20 cellular contexts compared by ENCODE assay signal in the genomic region with DNA sequence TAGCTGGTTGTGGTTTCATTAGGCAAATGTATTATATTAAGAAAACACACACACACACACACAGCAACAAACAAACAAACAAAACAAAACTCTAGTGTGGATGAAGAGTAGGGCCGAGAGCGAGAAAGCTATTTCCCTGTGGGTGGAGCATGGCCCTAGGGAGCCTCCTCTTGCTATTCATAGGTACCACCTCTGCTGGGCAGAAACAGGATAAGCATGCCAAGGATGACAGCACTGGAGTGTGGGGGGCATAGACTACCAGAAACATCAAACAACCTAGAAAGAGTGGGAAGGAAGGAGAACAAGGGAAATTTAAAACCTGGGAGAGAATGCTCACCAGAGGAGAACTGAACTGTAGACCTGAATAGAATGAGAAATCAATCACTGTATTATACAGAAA.
A peak's percentile ranks its signal among the peaks of the same experiment; 100 is the strongest.
DNase-seq lines count a peak whose midpoint lies in the region; FAIRE-seq and TF ChIP-seq lines count a peak whose summit lies in the region.
"Had no signal": no experiment of that assay in that cellular context is flagged by ENCODE, and none has a peak within 500 bp of the region (broad histone marks: within the 10 kb centered on the region; RNA-seq: fewer than 3 reads in every experiment).

No MANE protein-coding gene starts in this region.

- no peak overlapping the region for H3K27ac Mint-ChIP-seq in activated T-helper 1 cell treated with anti-CD3 and anti-CD28 coated beads, Interleukin-12 subunit alpha, Interleukin-12 subunit beta, Interleukin-2, Interleukin-4 antibody, amounts not matched to agents 30 ng/mL and 10 ng/mL and 1 ng/mL, durations not matched to agents 14 hours and 24 hours and 36 hours
- H3K27ac Mint-ChIP-seq in osteocyte (ENCODE audit: unreplicated experiment): no peak overlapping the region
- H3K27ac Mint-ChIP-seq in progenitor cell of endocrine pancreas: no peak overlapping the region
- H3K27ac Mint-ChIP-seq: CD8-positive, alpha-beta T cell; IgD-negative memory B cell had no signal

- intact Hi-C loops in activated T-helper 1 cell treated with anti-CD3 and anti-CD28 coated beads, Interleukin-12 subunit alpha, Interleukin-12 subunit beta, Interleukin-2, Interleukin-4 antibody, amounts not matched to agents 30 ng/mL and 10 ng/mL and 1 ng/mL, durations not matched to agents 14 hours and 24 hours and 36 hours (cut with micrococcal nuclease): no loop called here
- intact Hi-C loops in kidney (cut with DNase I): no loop called here

- no peak for FAIRE-seq in kidney (lab: Jason Lieb, UNC)

- H3K4me3 ChIP-seq in kidney (ENCODE audit: low read length in 2 of 2): no peak overlapping the region
- H3K4me3 ChIP-seq: BLaER1 treated with 17β-estradiol and CSF1 and Interleukin-3, amounts not matched to agents 10 nM and 100 nM; HAP-1 had no signal

- H3K36me3 Mint-ChIP-seq in activated T-helper 1 cell treated with anti-CD3 and anti-CD28 coated beads, Interleukin-12 subunit alpha, Interleukin-12 subunit beta, Interleukin-2, Interleukin-4 antibody, amounts not matched to agents 30 ng/mL and 10 ng/mL and 1 ng/mL, durations not matched to agents 14 hours and 24 hours and 36 hours (ENCODE audit: low read depth): no peaks in the 10 kb centered on the region
- no peaks in the 10 kb centered on the region for H3K36me3 Mint-ChIP-seq in osteocyte (ENCODE audit: unreplicated experiment)
- no peaks in the 10 kb centered on the region for H3K36me3 Mint-ChIP-seq in progenitor cell of endocrine pancreas (ENCODE audit: insufficient read depth)
- H3K36me3 Mint-ChIP-seq: CD8-positive, alpha-beta T cell; IgD-negative memory B cell had no signal

- H3K4me3 Mint-ChIP-seq in activated T-helper 1 cell treated with anti-CD3 and anti-CD28 coated beads, Interleukin-12 subunit alpha, Interleukin-12 subunit beta, Interleukin-2, Interleukin-4 antibody, amounts not matched to agents 30 ng/mL and 10 ng/mL and 1 ng/mL, durations not matched to agents 14 hours and 24 hours and 36 hours: no peak overlapping the region
- no peak overlapping the region for H3K4me3 Mint-ChIP-seq in osteocyte (ENCODE audit: unreplicated experiment)
- H3K4me3 Mint-ChIP-seq in progenitor cell of endocrine pancreas (ENCODE audit: low read depth): no peak overlapping the region
- H3K4me3 Mint-ChIP-seq: CD8-positive, alpha-beta T cell; IgD-negative memory B cell had no signal

- TF ChIP-seq CTCF in osteocyte (IDR thresholded peaks at IDR 0.05) (no peak), kidney (IDR thresholded peaks at IDR 0.05; ENCODE audit: borderline replicate concordance, extremely low read depth, insufficient read depth) (no peak), progenitor cell of endocrine pancreas (IDR thresholded peaks at IDR 0.05; ENCODE audit: unreplicated experiment) (no peak)

- peaks cover 4% of the 10 kb centered on the region for H3K9me3 Mint-ChIP-seq in activated T-helper 1 cell treated with anti-CD3 and anti-CD28 coated beads, Interleukin-12 subunit alpha, Interleukin-12 subunit beta, Interleukin-2, Interleukin-4 antibody, amounts not matched to agents 30 ng/mL and 10 ng/mL and 1 ng/mL, durations not matched to agents 14 hours and 24 hours and 36 hours
- H3K9me3 Mint-ChIP-seq in osteocyte (ENCODE audit: unreplicated experiment): peaks cover 5% of the 10 kb centered on the region
- H3K9me3 Mint-ChIP-seq in progenitor cell of endocrine pancreas (ENCODE audit: low read depth): peaks cover 7% of the 10 kb centered on the region

- H3K4me1 ChIP-seq in kidney (ENCODE audit: control insufficient read depth in 1 of 2, insufficient read depth in 1 of 2, low read depth in 1 of 2, low read length in 2 of 2): no peaks in the 10 kb centered on the region

- H3K9ac ChIP-seq in kidney (ENCODE audit: low read length in 2 of 2): no peak overlapping the region
- H3K9ac ChIP-seq: BLaER1 treated with 17β-estradiol and CSF1 and Interleukin-3, amounts not matched to agents 10 nM and 100 nM had no signal

- DNase-seq in A172 (ENCODE audit: low spot score): peak; percentile 2
- peak; percentile 22 for DNase-seq in ELR (ENCODE audit: low read depth)
- peak; percentile 19 for DNase-seq in NCI-H69 (lab: John Stamatoyannopoulos, UW)
- peak; percentile 25 for DNase-seq in iPS-NIHi7 (ENCODE audit: extremely low spot score)
- no peak for DNase-seq in activated T-helper 1 cell treated with anti-CD3 and anti-CD28 coated beads, Interleukin-12 subunit alpha, Interleukin-12 subunit beta, Interleukin-2, Interleukin-4 antibody, amounts not matched to agents 30 ng/mL and 10 ng/mL and 1 ng/mL, durations not matched to agents 14 hours and 24 hours and 36 hours (ENCODE audit: low spot score)
- DNase-seq in osteocyte (ENCODE audit: extremely low spot score, unreplicated experiment): no peak
- no peak for DNase-seq in kidney
- no peak for DNase-seq in progenitor cell of endocrine pancreas (ENCODE audit: low spot score, unreplicated experiment)
- DNase-seq: CD8-positive, alpha-beta T cell; DMS153; EL; MV-4-11; NCI-H1694 treated with DMSO at 0.1 percent for 48 hours; NCI-H2081 treated with DMSO at 0.1 percent for 48 hours; NCI-H2227 treated with DMSO at 0.1 percent for 48 hours; NCI-H526; Right ventricle myocardium superior had no signal

- H3K4me1 Mint-ChIP-seq in activated T-helper 1 cell treated with anti-CD3 and anti-CD28 coated beads, Interleukin-12 subunit alpha, Interleukin-12 subunit beta, Interleukin-2, Interleukin-4 antibody, amounts not matched to agents 30 ng/mL and 10 ng/mL and 1 ng/mL, durations not matched to agents 14 hours and 24 hours and 36 hours (ENCODE audit: low read depth): no peaks in the 10 kb centered on the region
- H3K4me1 Mint-ChIP-seq in osteocyte (ENCODE audit: unreplicated experiment) (no peaks in the 10 kb centered on the region), progenitor cell of endocrine pancreas (ENCODE audit: low read depth) (peaks cover 10% of the 10 kb centered on the region)

- H3K9me3 ChIP-seq in kidney (ENCODE audit: control insufficient read depth in 1 of 2, low read length in 2 of 2): no peaks in the 10 kb centered on the region
- H3K9me3 ChIP-seq: BLaER1 treated with 17β-estradiol and CSF1 and Interleukin-3, amounts not matched to agents 10 nM and 100 nM; HAP-1 had no signal

- no peak overlapping the region for H3K27ac ChIP-seq in kidney (ENCODE audit: low read depth in 2 of 2, low read length in 2 of 2)
- H3K27ac ChIP-seq: BLaER1 treated with 17β-estradiol and CSF1 and Interleukin-3, amounts not matched to agents 10 nM and 100 nM had no signal

- H3K27me3 Mint-ChIP-seq in activated T-helper 1 cell treated with anti-CD3 and anti-CD28 coated beads, Interleukin-12 subunit alpha, Interleukin-12 subunit beta, Interleukin-2, Interleukin-4 antibody, amounts not matched to agents 30 ng/mL and 10 ng/mL and 1 ng/mL, durations not matched to agents 14 hours and 24 hours and 36 hours (ENCODE audit: insufficient read depth): no peaks in the 10 kb centered on the region
- no peaks in the 10 kb centered on the region for H3K27me3 Mint-ChIP-seq in osteocyte (ENCODE audit: unreplicated experiment)
- H3K27me3 Mint-ChIP-seq in progenitor cell of endocrine pancreas: no peaks in the 10 kb centered on the region
- H3K27me3 Mint-ChIP-seq: IgD-negative memory B cell had no signal

- H3K36me3 ChIP-seq in kidney (ENCODE audit: control insufficient read depth in 1 of 2, insufficient read depth in 2 of 2, low read length in 2 of 2): no peaks in the 10 kb centered on the region
- H3K36me3 ChIP-seq: BLaER1 treated with 17β-estradiol and CSF1 and Interleukin-3, amounts not matched to agents 10 nM and 100 nM; HAP-1 had no signal

Comparison
In these comparisons a context has a peak if more than half of its experiments do, and no peak if none do; other contexts are left out.
1. DNase-seq: peak in A172 (single experiment), ELR (single experiment), NCI-H69 (single experiment) and iPS-NIHi7 (single experiment); none in activated T-helper 1 cell treated with anti-CD3 and anti-CD28 coated beads, Interleukin-12 subunit alpha, Interleukin-12 subunit beta, Interleukin-2, Interleukin-4 antibody, amounts not matched to agents 30 ng/mL and 10 ng/mL and 1 ng/mL, durations not matched to agents 14 hours and 24 hours and 36 hours (single experiment), osteocyte (single experiment), kidney (single experiment) and progenitor cell of endocrine pancreas (single experiment).